Comparison of ENCODE assay signal across 8 cellular contexts in genomic region chr5:141420855-141421488, GRCh38. TPM values are rescaled to one million over a fixed set of nuclear protein-coding genes. Genes with fewer than 3 reads are reported as not detected.
A peak's percentile ranks its signal among the peaks of the same experiment; 100 is the strongest.
DNase-seq lines count a peak whose midpoint lies in the region; ATAC-seq and TF ChIP-seq lines count a peak whose summit lies in the region.

Gene PCDHGA11, plus strand, starts transcription at chr5:141421051. Its CDS starts 177 bp downstream, at chr5:141421228.

- H3K4me3 ChIP-seq in adrenal gland (peak within 1 kb of the TSS in 1 of 4 donors; percentile 40), iPS-15b (ENCODE audit: low read depth, low read length) (peak within 1 kb of the TSS; percentile 52)

- H3K27me3 ChIP-seq in adrenal gland = no peaks in the 10 kb centered on the region
- peaks cover 17% of the 10 kb centered on the region for H3K27me3 ChIP-seq in iPS-15b (ENCODE audit: control insufficient read depth, insufficient read depth, low read length)

- H3K9me3 ChIP-seq in adrenal gland (replicated peaks in 1 of 3) (peaks cover 0 to 86% (median 26%) of the 10 kb centered on the region in 3 donors), iPS-15b (ENCODE audit: control insufficient read depth, insufficient read depth, low read length) (peaks cover 5% of the 10 kb centered on the region)

- peak; percentile 57 for ATAC-seq in activated CD4-positive, alpha-beta T cell treated with anti-CD3 and anti-CD28 coated beads for 36 hours

- in situ Hi-C loops in KBM-7 (cut with MboI; ENCODE audit: low pct_unique_long_range_greater_than_20kb, low sequenced_read_pairs) = no loop called here

- peak in 5 of 6 experiments; percentile 15 to 41 (median 37) for TF ChIP-seq CTCF in adrenal gland (IDR thresholded peaks at IDR 0.05)

- intact Hi-C loops in activated CD4-positive, alpha-beta T cell treated with anti-CD3 and anti-CD28 coated beads for 36 hours (cut with DNase I, micrococcal nuclease) = loop anchor here (1.0 to 10.0 kb wide), 6 partner anchors 56 to 196 kb away; partner anchors contain the start of genes PCDHB14 (in 1 of the 2) and PCDHGC3 (in 1 of the 2)
- intact Hi-C loops in adrenal gland (cut with DNase I) = loop anchor here in 1 of 2 donors (10.0 kb wide), 1 partner anchor 104 kb away; no protein-coding TSS in a partner anchor

- H3K36me3 Mint-ChIP-seq in activated CD4-positive, alpha-beta T cell treated with anti-CD3 and anti-CD28 coated beads for 36 hours (ENCODE audit: low read depth) = peaks cover 35% of the 10 kb centered on the region

- H3K9me3 Mint-ChIP-seq in activated CD4-positive, alpha-beta T cell treated with anti-CD3 and anti-CD28 coated beads for 36 hours (ENCODE audit: low read depth) = peaks cover 34% of the 10 kb centered on the region

- H3K27ac ChIP-seq in adrenal gland = no peak within 1 kb of the TSS

- POLR2A ChIA-PET in activated CD4-positive, alpha-beta T cell treated with anti-CD3 and anti-CD28 coated beads for 36 hours (lab: Charles Lee) = interaction anchor here (0.7 kb wide), 1 partner anchor 47 kb away, joined by 4 read pairs; no protein-coding TSS in a partner anchor

- peaks cover 70% of the 10 kb centered on the region for H3K27me3 Mint-ChIP-seq in activated CD4-positive, alpha-beta T cell treated with anti-CD3 and anti-CD28 coated beads for 36 hours

- CTCF ChIA-PET in activated CD4-positive, alpha-beta T cell treated with anti-CD3 and anti-CD28 coated beads for 36 hours (lab: Charles Lee) = interaction anchor here (0.6 to 3.3 kb wide), 34 partner anchors 8 to 635 kb away, joined by 3 to 32 read pairs (median 4); partner anchors contain the start of genes PCDHA1, PCDHB16, PCDHGA10 and PCDHGA12

- TF ChIP-seq POLR2A in adrenal gland (IDR thresholded peaks at IDR 0.05) = no peak

- H3K27ac Mint-ChIP-seq in activated CD4-positive, alpha-beta T cell treated with anti-CD3 and anti-CD28 coated beads for 36 hours = no peak within 1 kb of the TSS

- peak within 1 kb of the TSS; percentile 69 for H3K4me3 Mint-ChIP-seq in activated CD4-positive, alpha-beta T cell treated with anti-CD3 and anti-CD28 coated beads for 36 hours

- H3K9ac ChIP-seq in iPS-15b (ENCODE audit: low read depth, low read length) = no peak within 1 kb of the TSS

- H3K36me3 ChIP-seq in adrenal gland (replicated peaks in 1 of 2) (no peaks in the 10 kb centered on the region), iPS-15b (ENCODE audit: control insufficient read depth, insufficient read depth, low read length) (no peaks in the 10 kb centered on the region)

- no peaks in the 10 kb centered on the region for H3K4me1 ChIP-seq in adrenal gland (replicated peaks in 1 of 2)
- no peaks in the 10 kb centered on the region for H3K4me1 ChIP-seq in iPS-15b (ENCODE audit: control insufficient read depth, insufficient read depth, low read length)

- peaks cover 2% of the 10 kb centered on the region for H3K4me1 Mint-ChIP-seq in activated CD4-positive, alpha-beta T cell treated with anti-CD3 and anti-CD28 coated beads for 36 hours

- WGBS in adrenal gland, 4 donors = 8 to 13% (median 10%) methylated on average over 30 to 42 of the region's 42 CpGs

- peak; percentile 75 for DNase-seq in activated CD4-positive, alpha-beta T cell treated with anti-CD3 and anti-CD28 coated beads for 36 hours
- DNase-seq in activated CD4-positive, alpha-beta T cell treated with anti-CD3 and anti-CD28 coated beads for 1 hour = no peak
- DNase-seq in KBM-7 = peak; percentile 33
- DNase-seq in adrenal gland = peak in 1 of 7 donors; percentile 31
- DNase-seq in stimulated activated CD4-positive, alpha-beta T cell treated with anti-CD3 and anti-CD28 coated beads, Interleukin-4, amount 100 ng/mL, for 24 hours = peak; percentile 44
- no peak for DNase-seq in NCI-H1417 (lab: John Stamatoyannopoulos, UW)
- no peak for DNase-seq in ureter (ENCODE audit: low spot score)

RNA-seq across cellular contexts. Expression of gene PCDHGA11, which starts in this region (rescaled TPM):
- under 1 TPM in 1 of 2 experiments, not detected in 1; 0.07 TPM for total RNA-seq in activated CD4-positive, alpha-beta T cell treated with anti-CD3 and anti-CD28 coated beads for 36 hours
- total RNA-seq in adrenal gland = 1 to 10 TPM; 1.6 to 4.9 (median 3.3) TPM
- polyA plus RNA-seq in adrenal gland = 1 to 10 TPM in 2 of 3 donors, under 1 TPM in 1; 0.44 to 2.0 (median 1.4) TPM
- total RNA-seq in ureter = 5.1 TPM

Comparison
In these comparisons a context has a peak if more than half of its experiments do, and no peak if none do; other contexts are left out.
1. Peak in DNase-seq and ATAC-seq in activated CD4-positive, alpha-beta T cell treated with anti-CD3 and anti-CD28 coated beads for 36 hours; RNA of the gene not detected or under 1 TPM.
2. DNase-seq: peak in KBM-7 (single experiment) and stimulated activated CD4-positive, alpha-beta T cell treated with anti-CD3 and anti-CD28 coated beads, Interleukin-4, amount 100 ng/mL, for 24 hours (single experiment); none in activated CD4-positive, alpha-beta T cell treated with anti-CD3 and anti-CD28 coated beads for 1 hour (single experiment), NCI-H1417 (0 of 3) and ureter (single experiment).